ENCODE assay signal across 8 cellular contexts in genomic region chr17:59830007-59830630, GRCh38.
A peak's percentile ranks its signal among the peaks of the same experiment; 100 is the strongest.
DNase-seq lines count a peak whose midpoint lies in the region; ATAC-seq and TF ChIP-seq lines count a peak whose summit lies in the region.

No MANE protein-coding gene starts in this region.

- TF ChIP-seq POLR2A in esophagus muscularis mucosa (IDR thresholded peaks at IDR 0.05; ENCODE audit: low read depth), result no peak

- no peak overlapping the region for H3K9ac ChIP-seq in SU-DHL-6 (ENCODE audit: low read length)
- no peak overlapping the region for H3K9ac ChIP-seq in skeletal muscle tissue (ENCODE audit: low read depth in 1 of 3, low read length in 3 of 3)

- intact Hi-C loops in esophagus muscularis mucosa (cut with DNase I), result no loop called here

- H3F3A ChIP-seq in SU-DHL-6 (ENCODE audit: insufficient read depth), result peaks cover 6% of the 10 kb centered on the region; the same call in 1 of the 2 replicates

- H2AFZ ChIP-seq in SU-DHL-6 (ENCODE audit: low read depth, low read length, severe bottlenecking), result no peak overlapping the region

- H3K27ac ChIP-seq in SU-DHL-6 (ENCODE audit: low read depth, low read length) (peak overlapping the region; percentile 48; the same call in 1 of the 2 replicates), esophagus muscularis mucosa (replicated peaks in 1 of 4) (peak overlapping the region; percentile 75 to 83 (median 80)), skeletal muscle tissue (ENCODE audit: low read depth, low read length) (peak overlapping the region; percentile 79)

- no peaks in the 10 kb centered on the region for H4K20me1 ChIP-seq in SU-DHL-6 (ENCODE audit: low read depth, low read length)

- no peaks in the 10 kb centered on the region for H3K9me2 ChIP-seq in SU-DHL-6 (replicated peaks; ENCODE audit: insufficient read depth, low read length)

- no peak for TF ChIP-seq EP300 in esophagus muscularis mucosa (IDR thresholded peaks at IDR 0.05)

- 54% methylated on average over 3 of the region's 3 CpGs for WGBS in esophagus muscularis mucosa

- peak overlapping the region; percentile 46 for H3K4me2 ChIP-seq in SU-DHL-6 (ENCODE audit: low read depth, low read length, poor library complexity, severe bottlenecking)

- no peaks in the 10 kb centered on the region for H3K79me2 ChIP-seq in SU-DHL-6 (ENCODE audit: insufficient read depth, low read length)

- no peaks in the 10 kb centered on the region for H3K9me3 ChIP-seq in SU-DHL-6 (ENCODE audit: insufficient read depth, low read length)
- H3K9me3 ChIP-seq in esophagus muscularis mucosa, result no peaks in the 10 kb centered on the region
- H3K9me3 ChIP-seq in skeletal muscle tissue (ENCODE audit: control insufficient read depth in 3 of 3, low read length in 3 of 3), result no peaks in the 10 kb centered on the region

- TF ChIP-seq CTCF in SU-DHL-6 (IDR thresholded peaks at IDR 0.05; ENCODE audit: insufficient read depth, low read length, poor library complexity, severe bottlenecking) (no peak), esophagus muscularis mucosa (IDR thresholded peaks at IDR 0.05) (no peak)

- no peak for ATAC-seq in GM21390 (IDR thresholded peaks at IDR 0.05; ENCODE audit: unreplicated experiment)

- H3K27me3 ChIP-seq in SU-DHL-6 (ENCODE audit: low read length) (no peaks in the 10 kb centered on the region), esophagus muscularis mucosa (no peaks in the 10 kb centered on the region), skeletal muscle tissue (ENCODE audit: control insufficient read depth in 3 of 3, insufficient read depth in 3 of 3, low read length in 3 of 3) (no peaks in the 10 kb centered on the region)

- no peaks in the 10 kb centered on the region for H3K36me3 ChIP-seq in SU-DHL-6 (ENCODE audit: low read length)
- H3K36me3 ChIP-seq in esophagus muscularis mucosa, result no peaks in the 10 kb centered on the region
- H3K36me3 ChIP-seq in skeletal muscle tissue (ENCODE audit: control insufficient read depth in 3 of 3, insufficient read depth in 3 of 3, low read length in 3 of 3), result no peaks in the 10 kb centered on the region

- DNase-seq in H4 (ENCODE audit: low spot score), result peak; percentile 56
- DNase-seq in esophagus muscularis mucosa (ENCODE audit: extremely low spot score), result no peak
- DNase-seq in activated CD4-positive, CD25-positive, alpha-beta regulatory T cell treated with anti-CD3 and anti-CD28 coated beads, Interleukin-2, amount 50 U/mL, for 72 hours, result no peak
- no peak for DNase-seq in epidermal melanocyte (ENCODE audit: insufficient read length, low spot score)
- no peak for DNase-seq in medulla oblongata (ENCODE audit: extremely low spot score)

- H3K4me1 ChIP-seq in esophagus muscularis mucosa (peaks cover 37 to 82% (median 76%) of the 10 kb centered on the region in 4 donors), skeletal muscle tissue (ENCODE audit: control insufficient read depth in 3 of 3, insufficient read depth in 3 of 3, low read length in 3 of 3) (peaks cover 12 to 33% (median 24%) of the 10 kb centered on the region in 3 donors)

- no peak overlapping the region for H3K4me3 ChIP-seq in SU-DHL-6 (ENCODE audit: insufficient read depth, low read length, poor library complexity, severe bottlenecking)
- no peak overlapping the region for H3K4me3 ChIP-seq in esophagus muscularis mucosa
- H3K4me3 ChIP-seq in skeletal muscle tissue (ENCODE audit: low read length in 3 of 3), result no peak overlapping the region
